ENCODE assay signal across 9 cellular contexts in genomic region chr15:63598467-63599400, GRCh38. TPM values are rescaled to one million over a fixed set of nuclear protein-coding genes. Genes with fewer than 3 reads are reported as not detected.
DNase-seq lines count a peak whose midpoint lies in the region; ATAC-seq, FAIRE-seq and TF ChIP-seq lines count a peak whose summit lies in the region.
"Had no signal": no experiment of that assay in that cellular context is flagged by ENCODE, and none has a peak within 500 bp of the region (broad histone marks: within the 10 kb centered on the region; RNA-seq: fewer than 3 reads in every experiment).

No MANE protein-coding gene starts in this region.

- in situ Hi-C loops in K562 (cut with MboI), result loop anchor here (10.0 kb wide), 1 partner anchor 304 kb away; no protein-coding TSS in a partner anchor

- no peak overlapping the region for H3K4me2 ChIP-seq in K562 (ENCODE audit: insufficient read depth, low read length)

- no peak for DNase-seq in activated CD4-positive, alpha-beta T cell treated with anti-CD3 and anti-CD28 coated beads, Interleukin-2, amount 10 ng/mL, durations not matched to agents 7 days and 5 days
- no peak for DNase-seq in activated CD4-positive, alpha-beta T cell treated with anti-CD3 and anti-CD28 coated beads, Interleukin-2, amount 50 U/mL, for 1 hour
- no peak for DNase-seq in K562 (ENCODE audit: extremely low read depth in 1 of 4, low spot score in 3 of 4)
- DNase-seq in mucosa of descending colon, result peak in 2 of 3 donors; percentile 65 to 83
- DNase-seq in tibial artery, result peak; percentile 41 to 81
- no peak for DNase-seq in SIG-M5 (lab: John Stamatoyannopoulos, UW)
- no peak for DNase-seq in posterior vena cava (ENCODE audit: low spot score)
- DNase-seq in H4 (ENCODE audit: low spot score), result no peak
- DNase-seq: brain microvascular endothelial cell had no signal

- BruUV-seq in K562 (replicated peaks; lab: Mats Ljungman, UMichigan), result no TSS peak

- no peaks in the 10 kb centered on the region for H3K9me3 ChIP-seq in K562 (replicated peaks; ENCODE audit: control insufficient read depth, insufficient read depth, low read depth, low read length)
- no peaks in the 10 kb centered on the region for H3K9me3 ChIP-seq in mucosa of descending colon
- H3K9me3 ChIP-seq in tibial artery, result no peaks in the 10 kb centered on the region

- POLR2A ChIA-PET in activated CD4-positive, alpha-beta T cell treated with anti-CD3 and anti-CD28 coated beads, Interleukin-2, amount 10 ng/mL, durations not matched to agents 7 days and 5 days (lab: Charles Lee), result interaction anchor here (1.5 kb wide), 1 partner anchor 94 kb away, joined by 6 read pairs; the partner anchor contains the start of gene USP3
- POLR2A ChIA-PET in K562 (lab: Yijun Ruan, JAX), result interaction anchor here (0.6 to 1.6 kb wide), 11 partner anchors 10 to 1472 kb away, joined by 3 to 9 read pairs (median 3); partner anchors contain the start of genes PIF1 and USP3

- H3K4me1 ChIP-seq in K562 (replicated peaks in 1 of 2; ENCODE audit: control insufficient read depth in 2 of 2, insufficient read depth in 2 of 2, low read length in 2 of 2) (peaks cover 0 to 18% of the 10 kb centered on the region in 2 experiments; a peak in 2 of 5 replicates), mucosa of descending colon (ENCODE audit: low read depth) (peaks cover 37% of the 10 kb centered on the region), tibial artery (peaks cover 0 to 86% (median 57%) of the 10 kb centered on the region in 4 donors)

- no peak for TF ChIP-seq EP300 in K562 (IDR thresholded peaks at IDR 0.05; ENCODE audit: low read length)

- H3K79me2 ChIP-seq in K562 (ENCODE audit: control insufficient read depth, insufficient read depth, low read length), result no peaks in the 10 kb centered on the region

- H3K9ac ChIP-seq in K562 (ENCODE audit: insufficient read depth in 1 of 2, low read depth in 2 of 2, low read length in 2 of 2), result no peak overlapping the region

- H3K9me3 Mint-ChIP-seq in activated CD4-positive, alpha-beta T cell treated with anti-CD3 and anti-CD28 coated beads, Interleukin-2, amount 10 ng/mL, durations not matched to agents 7 days and 5 days, result no peaks in the 10 kb centered on the region

- peak overlapping the region; percentile 83 for H3K4me3 Mint-ChIP-seq in activated CD4-positive, alpha-beta T cell treated with anti-CD3 and anti-CD28 coated beads, Interleukin-2, amount 10 ng/mL, durations not matched to agents 7 days and 5 days

- WGBS in K562 (ENCODE audit: insufficient coverage, low coverage, missing lambda C conversion rate), result 67% methylated on average over 12 of the region's 12 CpGs

- no peak for ATAC-seq in K562
- peak; percentile 16 for ATAC-seq in mucosa of descending colon

- CTCF ChIA-PET in activated CD4-positive, alpha-beta T cell treated with anti-CD3 and anti-CD28 coated beads, Interleukin-2, amount 10 ng/mL, durations not matched to agents 7 days and 5 days (lab: Charles Lee), result interaction anchor here (0.5 to 4.2 kb wide), 11 partner anchors 12 to 1521 kb away, joined by 3 to 31 read pairs (median 4); partner anchors contain the start of gene DAPK2
- CTCF ChIA-PET in K562 (lab: Yijun Ruan, JAX; ENCODE audit: low intra/inter-chr PET ratio), result interaction anchor here (1.5 kb wide), 1 partner anchor 310 kb away, joined by 3 read pairs; no protein-coding TSS in a partner anchor

- intact Hi-C loops in K562 (cut with micrococcal nuclease), result loop anchor here (1.0 to 5.0 kb wide), 3 partner anchors 111 to 469 kb away; no protein-coding TSS in a partner anchor
- intact Hi-C loops in mucosa of descending colon (cut with DNase I, micrococcal nuclease), result loop anchor here in 1 of 2 donors (5.0 kb wide), 1 partner anchor 111 kb away; no protein-coding TSS in a partner anchor
- intact Hi-C loops in tibial artery (cut with DNase I; ENCODE audit: low total_unique reads), result loop anchor here (5.0 kb wide), 1 partner anchor 96 kb away; the partner anchor contains the start of gene USP3
- intact Hi-C loops in posterior vena cava (cut with DNase I), result loop anchor here in 1 of 2 donors (5.0 kb wide), 1 partner anchor 96 kb away; the partner anchor contains the start of gene USP3

- H2AFZ ChIP-seq in K562 (ENCODE audit: low read depth, low read length), result no peak overlapping the region

- TF ChIP-seq CTCF in K562 (IDR thresholded peaks at IDR 0.05 in 2 of 3, conservative IDR thresholded peaks at IDR 0.05 in 1 of 3; ENCODE audit: insufficient read depth in 2 of 3, low read depth in 1 of 3, low read length in 3 of 3) (no peak), mucosa of descending colon (IDR thresholded peaks at IDR 0.05) (no peak), tibial artery (IDR thresholded peaks at IDR 0.05) (no peak)

- FAIRE-seq in K562 (lab: Jason Lieb, UNC), result no peak

- peaks cover 19% of the 10 kb centered on the region for H3K36me3 Mint-ChIP-seq in activated CD4-positive, alpha-beta T cell treated with anti-CD3 and anti-CD28 coated beads, Interleukin-2, amount 10 ng/mL, durations not matched to agents 7 days and 5 days (ENCODE audit: low read depth)

- H3K36me3 ChIP-seq in K562 (ENCODE audit: control insufficient read depth, insufficient read depth, low read length) (peaks cover 11% of the 10 kb centered on the region; the same call in 2 of the 3 replicates), mucosa of descending colon (ENCODE audit: low read depth) (no peaks in the 10 kb centered on the region), tibial artery (no peaks in the 10 kb centered on the region)

- H3K27me3 ChIP-seq in K562 (ENCODE audit: control insufficient read depth in 2 of 2, insufficient read depth in 2 of 2, low read length in 2 of 2) (no peaks in the 10 kb centered on the region), tibial artery (no peaks in the 10 kb centered on the region)
- H3K27me3 ChIP-seq: brain microvascular endothelial cell had no signal

- TF ChIP-seq POLR2A in K562 (conservative IDR thresholded peaks at IDR 0.05), result no peak

- no peak overlapping the region for H3K4me3 ChIP-seq in K562
- no peak overlapping the region for H3K4me3 ChIP-seq in mucosa of descending colon
- peak overlapping the region; percentile 66 to 79 for H3K4me3 ChIP-seq in tibial artery

- no peak for TF ChIP-seq RAD21 in K562 (CRISPR knock-in tag; conservative IDR thresholded peaks at IDR 0.05 in 1 of 2, IDR thresholded peaks at IDR 0.05 in 1 of 2)

- H3K4me1 Mint-ChIP-seq in activated CD4-positive, alpha-beta T cell treated with anti-CD3 and anti-CD28 coated beads, Interleukin-2, amount 10 ng/mL, durations not matched to agents 7 days and 5 days, result peaks cover 60% of the 10 kb centered on the region

- no peak overlapping the region for H3K27ac ChIP-seq in K562 (ENCODE audit: extremely low read depth, low read depth, low read length)
- H3K27ac ChIP-seq in tibial artery, result peak overlapping the region; percentile 85 to 89
- H3K27ac ChIP-seq: brain microvascular endothelial cell had no signal

- H3K27ac Mint-ChIP-seq in activated CD4-positive, alpha-beta T cell treated with anti-CD3 and anti-CD28 coated beads, Interleukin-2, amount 10 ng/mL, durations not matched to agents 7 days and 5 days, result peak overlapping the region; percentile 73

- H3K9me1 ChIP-seq in K562 (ENCODE audit: control insufficient read depth, insufficient read depth, low read length), result no peaks in the 10 kb centered on the region

- H4K20me1 ChIP-seq in K562 (replicated peaks; ENCODE audit: control insufficient read depth, insufficient read depth, low read length), result no peaks in the 10 kb centered on the region

- H3K27me3 Mint-ChIP-seq in activated CD4-positive, alpha-beta T cell treated with anti-CD3 and anti-CD28 coated beads, Interleukin-2, amount 10 ng/mL, durations not matched to agents 7 days and 5 days, result no peaks in the 10 kb centered on the region

TF ChIP-seq in K562, 482 proteins besides CTCF, POLR2A, EP300 and RAD21 (continues in another document):
- TF ChIP-seq ZBTB5 (IDR thresholded peaks at IDR 0.05), result no peak
- TF ChIP-seq ZKSCAN1 (IDR thresholded peaks at IDR 0.05; ENCODE audit: low read depth, low read length), result peak; percentile 62
- TF ChIP-seq CBFA2T3 (IDR thresholded peaks at IDR 0.05), result 0 out of 2 replicates have a peak, but pooled peaks have one; percentile 5

RNA-seq across cellular contexts. Expression of gene FBXL22, which starts 1.5 kb away (rescaled TPM):
- total RNA-seq in activated CD4-positive, alpha-beta T cell treated with anti-CD3 and anti-CD28 coated beads, Interleukin-2, amount 10 ng/mL, durations not matched to agents 7 days and 5 days, result under 1 TPM; 0.79 to 0.81 TPM
- total RNA-seq in K562 (2011; cell fraction: chromatin; rRNA removed; ENCODE audit: low replicate concordance), result 0.35 TPM in 1 of 2 replicates, not detected in the other
- 0.33 and 0.39 TPM in 2 replicates for total RNA-seq in K562 (2011; cell fraction: nucleolus; rRNA removed)
- total RNA-seq in K562 (2011; cell fraction: nucleoplasm; rRNA removed), result 0.81 TPM in 1 of 2 replicates, not detected in the other
- total RNA-seq in K562 (2014; rRNA removed) (not detected in 2 replicates), K562 (2014; rRNA removed; fragmentation: Illumina TruSeq; extraction: Trizol) (not detected in 2 replicates), K562 (2015; rRNA removed; fragmentation: Illumina TruSeq; extraction: Trizol) (not detected in 2 replicates), K562 (2021) (not detected in 2 replicates), mucosa of descending colon (10 to 100 TPM in 1 of 3 donors, 1 to 10 TPM in 2; 4.2 to 37.5 (median 5.1) TPM), posterior vena cava (10 to 100 TPM; 17.7 to 36.8 TPM)
- polyA plus RNA-seq in K562 (2011; rRNA removed) (not detected in 2 replicates), K562 (2014; fragmentation: Illumina TruSeq; extraction: Trizol) (not detected in 2 replicates), K562 (2014; fragmentation: Nextera tagmentation; extraction: Ambion mirVana) (not detected), K562 (2014; rRNA removed) (not detected in 2 replicates)
- polyA plus RNA-seq in K562 (2011; cell fraction: cytosol; rRNA removed), result not detected in 2 replicates
- 0.04 and 0.17 TPM in 2 replicates for polyA plus RNA-seq in K562 (2011; cell fraction: nucleus; rRNA removed)
- 0.07 and 0.14 TPM in 2 replicates for polyA plus RNA-seq in K562 (2012)
- not detected in 2 replicates for polyA minus RNA-seq in K562 (2011; rRNA and poly(A)+ RNA removed)
- not detected in 2 replicates for polyA minus RNA-seq in K562 (2011; cell fraction: cytosol; rRNA and poly(A)+ RNA removed)
- polyA minus RNA-seq in K562 (2011; cell fraction: nucleus; rRNA and poly(A)+ RNA removed), result 0.22 and 0.27 TPM in 2 replicates
- total RNA-seq in H4 (2014; rRNA removed; shearing (Covaris generic)), result not detected in 2 replicates

Comparison
In these comparisons a context has a peak if more than half of its experiments do, and no peak if none do; other contexts are left out.
1. DNase-seq: peak in mucosa of descending colon (2 of 3) and tibial artery (2 of 2); none in activated CD4-positive, alpha-beta T cell treated with anti-CD3 and anti-CD28 coated beads, Interleukin-2, amount 10 ng/mL, durations not matched to agents 7 days and 5 days (single experiment), activated CD4-positive, alpha-beta T cell treated with anti-CD3 and anti-CD28 coated beads, Interleukin-2, amount 50 U/mL, for 1 hour (single experiment), K562 (0 of 4), SIG-M5 (single experiment), posterior vena cava (single experiment) and H4 (single experiment).
2. H3K4me3 ChIP-seq: peak in tibial artery (2 of 2); none in K562 (single experiment) and mucosa of descending colon (single experiment).